14 cellular contexts compared by ENCODE assay signal in the genomic region with DNA sequence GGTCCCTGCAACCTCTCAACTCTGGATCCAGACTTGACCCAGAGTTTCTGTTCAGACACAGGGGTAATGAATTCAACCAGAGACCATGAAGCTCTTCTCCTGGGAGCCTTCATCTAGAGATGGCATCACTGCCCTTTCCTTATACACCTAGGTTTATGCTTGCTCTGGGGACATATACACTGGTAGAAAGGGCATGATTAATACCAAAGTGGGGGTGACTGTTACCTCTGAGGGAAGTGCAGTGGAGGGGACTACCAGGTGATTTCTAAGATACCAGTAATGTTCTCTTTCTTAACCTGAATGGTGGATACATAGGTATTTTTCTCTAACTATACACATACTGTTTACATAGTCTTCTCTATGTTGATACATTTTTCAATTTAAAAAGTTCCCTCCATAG. TPM values are rescaled to one million over a fixed set of nuclear protein-coding genes. Genes with fewer than 3 reads are reported as not detected.
DNase-seq lines count a peak whose midpoint lies in the region; ATAC-seq, FAIRE-seq and TF ChIP-seq lines count a peak whose summit lies in the region.
"Had no signal": no experiment of that assay in that cellular context is flagged by ENCODE, and none has a peak within 500 bp of the region (broad histone marks: within the 10 kb centered on the region; RNA-seq: fewer than 3 reads in every experiment).

No MANE protein-coding gene starts in this region.

- H3K4me2 ChIP-seq in HepG2 (ENCODE audit: low read depth, low read length): no peak overlapping the region

- no peak for TF ChIP-seq RAD21 in HepG2 (CRISPR knock-in tag; IDR thresholded peaks at IDR 0.05)

- H3K4me1 Mint-ChIP-seq in natural killer cell (peaks cover 94 to 95% of the 10 kb centered on the region in 2 donors), type B pancreatic cell (ENCODE audit: unreplicated experiment) (peaks cover 32% of the 10 kb centered on the region)

- H3K4me1 ChIP-seq in HepG2 (ENCODE audit: insufficient read depth, low read length): peaks cover 81% of the 10 kb centered on the region
- H3K4me1 ChIP-seq in right lobe of liver: peaks cover 0 to 64% (median 20%) of the 10 kb centered on the region in 4 donors
- no peaks in the 10 kb centered on the region for H3K4me1 ChIP-seq in BE2C
- H3K4me1 ChIP-seq in ascending aorta: peaks cover 3 to 31% of the 10 kb centered on the region in 2 donors
- H3K4me1 ChIP-seq: HAP-1 had no signal

- H3K27me3 ChIP-seq in HepG2 (ENCODE audit: control insufficient read depth in 1 of 2, insufficient read depth in 2 of 2, low read length in 2 of 2): no peaks in the 10 kb centered on the region
- H3K27me3 ChIP-seq in right lobe of liver: no peaks in the 10 kb centered on the region
- no peaks in the 10 kb centered on the region for H3K27me3 ChIP-seq in brain microvascular endothelial cell (replicated peaks)
- H3K27me3 ChIP-seq in BE2C: no peaks in the 10 kb centered on the region
- no peaks in the 10 kb centered on the region for H3K27me3 ChIP-seq in ascending aorta

- no TSS peak for BruUV-seq in HepG2 (replicated peaks; lab: Mats Ljungman, UMichigan)

- no peak overlapping the region for H3K4me3 ChIP-seq in HepG2 (replicated peaks in 1 of 3; ENCODE audit: insufficient read depth in 1 of 3, low read depth in 2 of 3, low read length in 3 of 3)
- no peak overlapping the region for H3K4me3 ChIP-seq in right lobe of liver
- H3K4me3 ChIP-seq in brain microvascular endothelial cell (ENCODE audit: low read depth, low read length): no peak overlapping the region
- H3K4me3 ChIP-seq in BE2C (ENCODE audit: low read depth, low read length): no peak overlapping the region
- no peak overlapping the region for H3K4me3 ChIP-seq in ascending aorta
- H3K4me3 ChIP-seq: HAP-1 had no signal

- no peak for FAIRE-seq in HepG2 (lab: Jason Lieb, UNC)
- FAIRE-seq: colon had no signal

- TF ChIP-seq POLR2A in HepG2 (IDR thresholded peaks at IDR 0.05; ENCODE audit: insufficient read depth in 1 of 2, low read depth in 2 of 2, low read length in 2 of 2) (no peak), right lobe of liver (IDR thresholded peaks at IDR 0.05) (no peak)

- H3K36me3 ChIP-seq in HepG2 (replicated peaks in 1 of 2; ENCODE audit: control insufficient read depth in 1 of 2, insufficient read depth in 2 of 2, low read length in 2 of 2): no peaks in the 10 kb centered on the region
- H3K36me3 ChIP-seq in right lobe of liver: no peaks in the 10 kb centered on the region
- H3K36me3 ChIP-seq in brain microvascular endothelial cell (replicated peaks): no peaks in the 10 kb centered on the region
- no peaks in the 10 kb centered on the region for H3K36me3 ChIP-seq in BE2C
- no peaks in the 10 kb centered on the region for H3K36me3 ChIP-seq in ascending aorta
- H3K36me3 ChIP-seq: HAP-1 had no signal

- no peaks in the 10 kb centered on the region for H3K9me3 Mint-ChIP-seq in natural killer cell
- no peaks in the 10 kb centered on the region for H3K9me3 Mint-ChIP-seq in type B pancreatic cell
- H3K9me3 Mint-ChIP-seq: activated T-cell treated with anti-CD3 and anti-CD28 coated beads, Interleukin-2, amount 50 U/mL, for 4 hours had no signal

- POLR2A ChIA-PET in HepG2 (lab: Yijun Ruan, JAX): interaction anchor here (1.3 kb wide), 1 partner anchor 16 kb away, joined by 3 read pairs; no protein-coding TSS in a partner anchor

- intact Hi-C loops in HepG2 (cut with micrococcal nuclease; ENCODE audit: unreplicated experiment) (loop anchor here (2.0 kb wide), 1 partner anchor 19 kb away; no protein-coding TSS in a partner anchor), right lobe of liver (cut with DNase I) (no loop called here), natural killer cell (cut with micrococcal nuclease) (no loop called here), ascending aorta (cut with DNase I) (no loop called here)

- H3K9me3 ChIP-seq in HepG2 (ENCODE audit: low read length): no peaks in the 10 kb centered on the region
- H3K9me3 ChIP-seq in right lobe of liver: no peaks in the 10 kb centered on the region
- no peaks in the 10 kb centered on the region for H3K9me3 ChIP-seq in BE2C
- H3K9me3 ChIP-seq in ascending aorta: no peaks in the 10 kb centered on the region
- H3K9me3 ChIP-seq: HAP-1 had no signal

- DNase-seq in HepG2 (ENCODE audit: low spot score) (no peak), right lobe of liver (no peak), brain microvascular endothelial cell (no peak), natural killer cell (no peak), BE2C (no peak), type B pancreatic cell (ENCODE audit: extremely low spot score, unreplicated experiment) (no peak), ascending aorta (ENCODE audit: low spot score in 2 of 2) (no peak), epidermal melanocyte (ENCODE audit: insufficient read length, low spot score) (no peak)
- DNase-seq: activated T-cell treated with anti-CD3 and anti-CD28 coated beads, Interleukin-2, amount 50 U/mL, for 4 hours; NCI-H2171 had no signal

- CTCF ChIA-PET in HepG2 (lab: Yijun Ruan, JAX; ENCODE audit: low intra/inter-chr PET ratio, low total read pairs): no interaction called here

- H3K4me3 Mint-ChIP-seq in natural killer cell (peak overlapping the region; percentile 72), type B pancreatic cell (no peak overlapping the region)
- H3K4me3 Mint-ChIP-seq: activated T-cell treated with anti-CD3 and anti-CD28 coated beads, Interleukin-2, amount 50 U/mL, for 4 hours had no signal

- H4K20me1 ChIP-seq in HepG2 (ENCODE audit: insufficient read depth, low read length): no peaks in the 10 kb centered on the region

- no peak overlapping the region for H3K9ac ChIP-seq in HepG2 (ENCODE audit: insufficient read depth, low read depth, low read length)

- peaks cover 77% of the 10 kb centered on the region for H3K79me2 ChIP-seq in HepG2 (ENCODE audit: insufficient read depth, low read length)

- no peaks in the 10 kb centered on the region for H3K27me3 Mint-ChIP-seq in natural killer cell (ENCODE audit: low read depth in 2 of 2)
- no peaks in the 10 kb centered on the region for H3K27me3 Mint-ChIP-seq in type B pancreatic cell

- no peak for TF ChIP-seq EP300 in HepG2 (IDR thresholded peaks at IDR 0.05; ENCODE audit: low read depth in 2 of 2, low read length in 2 of 2)
- TF ChIP-seq EP300 in HepG2 (CRISPR knock-in tag; IDR thresholded peaks at IDR 0.05; ENCODE audit: borderline replicate concordance): no peak

- no peak for TF ChIP-seq CTCF in HepG2 (CRISPR knock-in tag; IDR thresholded peaks at IDR 0.05)
- TF ChIP-seq CTCF in right lobe of liver (IDR thresholded peaks at IDR 0.05): no peak
- no peak for TF ChIP-seq CTCF in brain microvascular endothelial cell (IDR thresholded peaks at IDR 0.05; ENCODE audit: low read depth, low read length, missing control alignments)
- TF ChIP-seq CTCF in natural killer cell (IDR thresholded peaks at IDR 0.05): no peak
- TF ChIP-seq CTCF in BE2C (IDR thresholded peaks at IDR 0.05; ENCODE audit: low read depth, low read length): no peak
- TF ChIP-seq CTCF in type B pancreatic cell (conservative IDR thresholded peaks at IDR 0.05): no peak
- no peak for TF ChIP-seq CTCF in ascending aorta (IDR thresholded peaks at IDR 0.05)

- H3K27ac ChIP-seq in HepG2 (ENCODE audit: extremely low read length, insufficient read depth, low read length) (peak overlapping the region; percentile 91), right lobe of liver (peak overlapping the region in 1 of 3 donors; percentile 20), brain microvascular endothelial cell (peak overlapping the region; percentile 94), ascending aorta (peak overlapping the region in 1 of 2 donors; percentile 23)
- H3K27ac ChIP-seq: C4-2B, VCaP had no signal

- in situ Hi-C loops in HepG2 (cut with HindIII; ENCODE audit: extremely low pct_ligation_motif_present, low pct_unique_long_range_greater_than_20kb) (no loop called here), brain microvascular endothelial cell (cut with HindIII; ENCODE audit: low pct_ligation_motif_present, low sequenced_read_pairs) (no loop called here)

- H3K27ac Mint-ChIP-seq in natural killer cell: peak overlapping the region; percentile 84 to 93
- no peak overlapping the region for H3K27ac Mint-ChIP-seq in type B pancreatic cell

- H2AFZ ChIP-seq in HepG2 (ENCODE audit: low read length): no peak overlapping the region

- no peaks in the 10 kb centered on the region for H3K36me3 Mint-ChIP-seq in natural killer cell
- no peaks in the 10 kb centered on the region for H3K36me3 Mint-ChIP-seq in type B pancreatic cell

- no peak for ATAC-seq in HepG2
- ATAC-seq in right lobe of liver: no peak
- ATAC-seq in natural killer cell: no peak
- ATAC-seq: activated T-cell treated with anti-CD3 and anti-CD28 coated beads, Interleukin-2, amount 50 U/mL, for 4 hours had no signal

TF ChIP-seq in HepG2, 621 proteins besides CTCF, POLR2A, EP300 and RAD21 (continues in another document):
- no peak for TF ChIP-seq ZNF20 (CRISPR knock-in tag; IDR thresholded peaks at IDR 0.05)

RNA-seq across cellular contexts. Expression of a gene that starts 48.4 kb away (rescaled TPM):
- total RNA-seq in HepG2 (2016; rRNA removed; fragmentation: Illumina TruSeq; extraction: Trizol) (42.4 and 56.1 TPM in 2 replicates), right lobe of liver (10 to 100 TPM; 48.0 to 71.6 (median 66.5) TPM), natural killer cell (100 to 1,000 TPM; 507 to 626 (median 526) TPM), type B pancreatic cell (ENCODE audit: low replicate concordance) (54.8 and 57.2 TPM in 2 replicates), ascending aorta (53.5 TPM)
- 2.9 and 4.1 TPM in 2 replicates for total RNA-seq in HepG2 (2016; cell fraction: cytosol; rRNA removed; fragmentation: Illumina TruSeq; extraction: Trizol; ENCODE audit: low read depth)
- total RNA-seq in HepG2 (2016; cell fraction: insoluble cytoplasmic fraction; rRNA removed; fragmentation: Illumina TruSeq; extraction: Trizol): 41.5 and 53.4 TPM in 2 replicates
- 15.3 and 15.6 TPM in 2 replicates for total RNA-seq in HepG2 (2016; cell fraction: membrane; rRNA removed; fragmentation: Illumina TruSeq; extraction: Trizol)
- 33.8 and 39.0 TPM in 2 replicates for total RNA-seq in HepG2 (2016; cell fraction: nucleus; rRNA removed; fragmentation: Illumina TruSeq; extraction: Trizol)
- polyA plus RNA-seq in HepG2 (2011; rRNA removed): 23.9 and 24.5 TPM in 2 replicates
- 18.5 and 23.4 TPM in 2 replicates for polyA plus RNA-seq in HepG2 (2011; cell fraction: cytosol; rRNA removed)
- polyA plus RNA-seq in HepG2 (2011; cell fraction: nucleus; rRNA removed): 36.4 and 45.4 TPM in 2 replicates
- polyA plus RNA-seq in HepG2 (2012): 29.6 and 32.4 TPM in 2 replicates
- 1.1 and 1.5 TPM in 2 replicates for polyA plus RNA-seq in HepG2 (2016; cell fraction: cytosol; fragmentation: Illumina TruSeq; extraction: Trizol; ENCODE audit: low read depth)
- 43.4 and 45.7 TPM in 2 replicates for polyA plus RNA-seq in HepG2 (2016; cell fraction: insoluble cytoplasmic fraction; fragmentation: Illumina TruSeq; extraction: Trizol; ENCODE audit: low read depth)
- 6.5 and 6.8 TPM in 2 replicates for polyA plus RNA-seq in HepG2 (2016; cell fraction: membrane; fragmentation: Illumina TruSeq; extraction: Trizol; ENCODE audit: low read depth)
- polyA plus RNA-seq in HepG2 (2016; cell fraction: nucleus; fragmentation: Illumina TruSeq; extraction: Trizol; ENCODE audit: insufficient read depth, low read depth): 26.3 and 30.9 TPM in 2 replicates
- 45.7 and 51.7 TPM in 2 replicates for polyA minus RNA-seq in HepG2 (2011; rRNA and poly(A)+ RNA removed; ENCODE audit: low replicate concordance)
- 37.3 and 37.5 TPM in 2 replicates for polyA minus RNA-seq in HepG2 (2011; cell fraction: cytosol; rRNA and poly(A)+ RNA removed)
- polyA minus RNA-seq in HepG2 (2011; cell fraction: nucleus; rRNA and poly(A)+ RNA removed): 70.8 and 76.0 TPM in 2 replicates
- 14.0 TPM for polyA plus RNA-seq in BE2C (2012; ENCODE audit: insufficient read depth, insufficient read length, low read depth)
